Comparison of ENCODE assay signal across 1 cellular context in genomic region chr4:42488554-42488953, GRCh38.
TF ChIP-seq lines count a peak whose summit lies in the region.

No MANE protein-coding gene starts in this region.

TF ChIP-seq in GM23338, 12 proteins besides CTCF, POLR2A, EP300 and RAD21 (continued from another document):
- no peak for TF ChIP-seq EZH2 (IDR thresholded peaks at IDR 0.05; ENCODE audit: low read depth, unreplicated experiment)
